ENCODE assay signal across 25 cellular contexts in genomic region chr22:17743661-17744411, GRCh38. TPM values are rescaled to one million over a fixed set of nuclear protein-coding genes. Genes with fewer than 3 reads are reported as not detected.
DNase-seq lines count a peak whose midpoint lies in the region; ATAC-seq, FAIRE-seq and TF ChIP-seq lines count a peak whose summit lies in the region.
"Had no signal": no experiment of that assay in that cellular context is flagged by ENCODE, and none has a peak within 500 bp of the region (broad histone marks: within the 10 kb centered on the region; RNA-seq: fewer than 3 reads in every experiment).

No MANE protein-coding gene starts in this region.

- ATAC-seq in HepG2 (no peak), memory B cell (ENCODE audit: low read depth) (no peak)

- TF ChIP-seq EP300 in HepG2 (IDR thresholded peaks at IDR 0.05; ENCODE audit: low read depth in 2 of 2, low read length in 2 of 2) (no peak), HepG2 (CRISPR knock-in tag; IDR thresholded peaks at IDR 0.05; ENCODE audit: borderline replicate concordance) (no peak)

- H3K36me3 ChIP-seq in liver (ENCODE audit: control insufficient read depth in 4 of 4, insufficient read depth in 3 of 4, low read depth in 1 of 4, low read length in 3 of 4) (peaks cover 0 to 5% (median 1%) of the 10 kb centered on the region in 4 donors), HepG2 (replicated peaks in 1 of 2; ENCODE audit: control insufficient read depth in 1 of 2, insufficient read depth in 2 of 2, low read length in 2 of 2) (peaks cover 4 to 7% of the 10 kb centered on the region in 2 experiments; a peak in 4 of 5 replicates)
- H3K36me3 ChIP-seq: BE2C, SJSA1 had no signal

- no peak overlapping the region for H2AFZ ChIP-seq in HepG2 (ENCODE audit: low read length)

- POLR2A ChIA-PET in HepG2 (lab: Yijun Ruan, JAX): no interaction called here

- H3K27ac Mint-ChIP-seq in memory B cell: peak overlapping the region; percentile 55
- H3K27ac Mint-ChIP-seq: activated T-cell treated with anti-CD3 and anti-CD28 coated beads, Interleukin-2, amount 50 U/mL, for 24 hours had no signal

- no TSS peak for BruUV-seq in HepG2 (replicated peaks; lab: Mats Ljungman, UMichigan)

- TF ChIP-seq RAD21 in liver (IDR thresholded peaks at IDR 0.05) (peak in 1 of 2 donors; percentile 3), HepG2 (CRISPR knock-in tag; IDR thresholded peaks at IDR 0.05) (no peak)

- in situ Hi-C loops in HepG2 (cut with HindIII; ENCODE audit: extremely low pct_ligation_motif_present, low pct_unique_long_range_greater_than_20kb): loop anchor here (5.0 kb wide), 1 partner anchor 38 kb away; no protein-coding TSS in a partner anchor

- CTCF ChIA-PET in HepG2 (lab: Yijun Ruan, JAX; ENCODE audit: low intra/inter-chr PET ratio, low total read pairs): interaction anchor here (3.1 kb wide), 1 partner anchor 42 kb away, joined by 24 read pairs; no protein-coding TSS in a partner anchor

- no peak for TF ChIP-seq POLR2A in HepG2 (IDR thresholded peaks at IDR 0.05; ENCODE audit: insufficient read depth in 1 of 2, low read depth in 2 of 2, low read length in 2 of 2)

- H3K4me2 ChIP-seq in HepG2 (ENCODE audit: low read depth, low read length): no peak overlapping the region

- H3K4me3 Mint-ChIP-seq in memory B cell: no peak overlapping the region
- H3K4me3 Mint-ChIP-seq: activated T-cell treated with anti-CD3 and anti-CD28 coated beads, Interleukin-2, amount 50 U/mL, for 24 hours; brain had no signal

- H3K27ac ChIP-seq in liver (ENCODE audit: low read depth in 1 of 2, low read length in 2 of 2): no peak overlapping the region
- no peak overlapping the region for H3K27ac ChIP-seq in HepG2 (ENCODE audit: extremely low read length, insufficient read depth, low read length)
- H3K27ac ChIP-seq: SJSA1 had no signal

- intact Hi-C loops in HepG2 (cut with micrococcal nuclease; ENCODE audit: unreplicated experiment): loop anchor here (2.0 to 5.0 kb wide), 2 partner anchors 187 to 333 kb away; partner anchors contain the start of gene PEX26

- H3K27me3 Mint-ChIP-seq in memory B cell: no peaks in the 10 kb centered on the region
- H3K27me3 Mint-ChIP-seq: activated T-cell treated with anti-CD3 and anti-CD28 coated beads, Interleukin-2, amount 50 U/mL, for 24 hours; brain had no signal

- H3K9me3 ChIP-seq in liver (ENCODE audit: control insufficient read depth in 4 of 4, low read length in 3 of 4) (no peaks in the 10 kb centered on the region), HepG2 (ENCODE audit: low read length) (no peaks in the 10 kb centered on the region)
- H3K9me3 ChIP-seq: BE2C, MG63, SJSA1 had no signal

- H3K4me3 ChIP-seq in liver (ENCODE audit: low read depth in 1 of 3, low read length in 3 of 3) (no peak overlapping the region), HepG2 (replicated peaks in 1 of 3; ENCODE audit: insufficient read depth in 1 of 3, low read depth in 2 of 3, low read length in 3 of 3) (no peak overlapping the region), choroid plexus epithelial cell (ENCODE audit: low read depth, low read length) (no peak overlapping the region)
- H3K4me3 ChIP-seq: K562, MG63, SJSA1 had no signal

- H3K79me2 ChIP-seq in HepG2 (ENCODE audit: insufficient read depth, low read length): no peaks in the 10 kb centered on the region

- no peak for FAIRE-seq in HepG2 (lab: Jason Lieb, UNC)
- FAIRE-seq: colon, RCC 7860, urothelium cell line had no signal

- peaks cover 7% of the 10 kb centered on the region for H3K36me3 Mint-ChIP-seq in memory B cell
- H3K36me3 Mint-ChIP-seq: brain had no signal

- peaks cover 8% of the 10 kb centered on the region for H3K4me1 Mint-ChIP-seq in memory B cell

- no peaks in the 10 kb centered on the region for H4K20me1 ChIP-seq in HepG2 (ENCODE audit: insufficient read depth, low read length)

- no peaks in the 10 kb centered on the region for H3K9me3 Mint-ChIP-seq in memory B cell
- H3K9me3 Mint-ChIP-seq: activated T-cell treated with anti-CD3 and anti-CD28 coated beads, Interleukin-2, amount 50 U/mL, for 24 hours; brain had no signal

- no peak for TF ChIP-seq CTCF in liver (IDR thresholded peaks at IDR 0.05; ENCODE audit: low read depth, low read length, missing input control)
- TF ChIP-seq CTCF in HepG2 (CRISPR knock-in tag; IDR thresholded peaks at IDR 0.05): no peak
- TF ChIP-seq CTCF in choroid plexus epithelial cell (conservative IDR thresholded peaks at IDR 0.05; ENCODE audit: low read depth, low read length): no peak

- peaks cover 0 to 12% (median 3%) of the 10 kb centered on the region in 4 donors for H3K4me1 ChIP-seq in liver (ENCODE audit: control insufficient read depth in 4 of 4, insufficient read depth in 4 of 4, low read length in 3 of 4)
- H3K4me1 ChIP-seq in HepG2 (ENCODE audit: insufficient read depth, low read length): no peaks in the 10 kb centered on the region
- H3K4me1 ChIP-seq: BE2C, SJSA1 had no signal

- H3K27me3 ChIP-seq in liver (ENCODE audit: control insufficient read depth in 4 of 4, insufficient read depth in 4 of 4, low read length in 3 of 4) (no peaks in the 10 kb centered on the region), HepG2 (ENCODE audit: control insufficient read depth in 1 of 2, insufficient read depth in 2 of 2, low read length in 2 of 2) (no peaks in the 10 kb centered on the region)
- H3K27me3 ChIP-seq: BE2C, MG63, SJSA1 had no signal

- H3K9ac ChIP-seq in liver (ENCODE audit: low read depth in 1 of 2, low read length in 2 of 2) (no peak overlapping the region), HepG2 (ENCODE audit: insufficient read depth, low read depth, low read length) (no peak overlapping the region)

- no peak for DNase-seq in HepG2 (ENCODE audit: low spot score)
- peak; percentile 40 for DNase-seq in choroid plexus epithelial cell (ENCODE audit: low read depth)
- no peak for DNase-seq in memory B cell (ENCODE audit: low spot score in 2 of 2)
- DNase-seq in activated CD4-positive, alpha-beta T cell treated with anti-CD3 and anti-CD28 coated beads, Interleukin-2, amount 50 U/mL, for 1 hour: no peak
- DNase-seq in NOMO-1 treated with DMSO at 0.1 percent for 48 hours (lab: John Stamatoyannopoulos, UW; ENCODE audit: unreplicated experiment): no peak
- DNase-seq in kidney glomerular epithelial cell (lab: John Stamatoyannopoulos, UW): no peak
- no peak for DNase-seq in NCI-H2196 treated with DMSO at 0.1 percent for 48 hours (lab: John Stamatoyannopoulos, UW; ENCODE audit: unreplicated experiment)
- DNase-seq: activated CD8-positive, alpha-beta memory T cell treated with anti-CD3 and anti-CD28 coated beads for 24 hours; activated T-cell treated with anti-CD3 and anti-CD28 coated beads, Interleukin-2, amount 50 U/mL, for 24 hours; BE2C; HCEC 1CT; islet precursor cell; MG63; NCI-H510A treated with DMSO at 0.1 percent for 48 hours; NK-92 treated with Interleukin-12 subunit alpha and Interleukin-12 subunit beta, amount 100 ng/mL, for 24 hours; nucleus accumbens; stimulated activated CD4-positive, alpha-beta T cell treated with anti-CD3 and anti-CD28 coated beads, Interleukin-4, amount 100 ng/mL, for 1 hour; stimulated activated naive CD4-positive, alpha-beta T cell had no signal

- WGBS in liver: 82% methylated on average over 25 of the region's 25 CpGs
- 93% methylated on average over 17 of the region's 25 CpGs for WGBS in HepG2 (ENCODE audit: low lambda C conversion rate)

TF ChIP-seq in HepG2, 621 proteins besides CTCF, POLR2A, EP300 and RAD21:
- TF ChIP-seq ZFAT (CRISPR knock-in tag; conservative IDR thresholded peaks at IDR 0.05): no peak
- TF ChIP-seq ZFYVE20 (CRISPR knock-in tag; IDR thresholded peaks at IDR 0.05; ENCODE audit: borderline replicate concordance, low read depth): no peak
- no peak for TF ChIP-seq NFRKB (IDR thresholded peaks at IDR 0.05)
- TF ChIP-seq TOPORS (CRISPR knock-in tag; IDR thresholded peaks at IDR 0.05): no peak

RNA-seq across cellular contexts. Expression of gene BID, which starts 30.4 kb away (rescaled TPM):
- total RNA-seq in liver (10 to 100 TPM; 28.7 to 44.5 TPM), HepG2 (2016; rRNA removed; fragmentation: Illumina TruSeq; extraction: Trizol) (47.6 and 51.7 TPM in 2 replicates)
- polyA plus RNA-seq in liver (10 to 100 TPM; 60.7 to 66.9 TPM), HepG2 (2011; rRNA removed) (35.3 and 44.7 TPM in 2 replicates)
- total RNA-seq in HepG2 (2016; cell fraction: cytosol; rRNA removed; fragmentation: Illumina TruSeq; extraction: Trizol; ENCODE audit: low read depth): 16.5 and 25.0 TPM in 2 replicates
- total RNA-seq in HepG2 (2016; cell fraction: insoluble cytoplasmic fraction; rRNA removed; fragmentation: Illumina TruSeq; extraction: Trizol): 48.2 and 51.2 TPM in 2 replicates
- total RNA-seq in HepG2 (2016; cell fraction: membrane; rRNA removed; fragmentation: Illumina TruSeq; extraction: Trizol): 24.9 and 33.2 TPM in 2 replicates
- 27.0 and 29.0 TPM in 2 replicates for total RNA-seq in HepG2 (2016; cell fraction: nucleus; rRNA removed; fragmentation: Illumina TruSeq; extraction: Trizol)
- polyA plus RNA-seq in HepG2 (2011; cell fraction: cytosol; rRNA removed): 51.3 and 78.1 TPM in 2 replicates
- polyA plus RNA-seq in HepG2 (2011; cell fraction: nucleus; rRNA removed): 37.6 and 38.4 TPM in 2 replicates
- polyA plus RNA-seq in HepG2 (2012): 16.2 and 31.9 TPM in 2 replicates
- 22.8 and 28.7 TPM in 2 replicates for polyA plus RNA-seq in HepG2 (2016; cell fraction: cytosol; fragmentation: Illumina TruSeq; extraction: Trizol; ENCODE audit: low read depth)
- 39.0 and 42.7 TPM in 2 replicates for polyA plus RNA-seq in HepG2 (2016; cell fraction: insoluble cytoplasmic fraction; fragmentation: Illumina TruSeq; extraction: Trizol; ENCODE audit: low read depth)
- 26.7 and 27.3 TPM in 2 replicates for polyA plus RNA-seq in HepG2 (2016; cell fraction: membrane; fragmentation: Illumina TruSeq; extraction: Trizol; ENCODE audit: low read depth)
- 47.0 TPM in 2 replicates for polyA plus RNA-seq in HepG2 (2016; cell fraction: nucleus; fragmentation: Illumina TruSeq; extraction: Trizol; ENCODE audit: insufficient read depth, low read depth)
- 35.1 and 45.0 TPM in 2 replicates for polyA minus RNA-seq in HepG2 (2011; rRNA and poly(A)+ RNA removed; ENCODE audit: low replicate concordance)
- 15.2 and 16.8 TPM in 2 replicates for polyA minus RNA-seq in HepG2 (2011; cell fraction: cytosol; rRNA and poly(A)+ RNA removed)
- 4.4 and 8.2 TPM in 2 replicates for polyA minus RNA-seq in HepG2 (2011; cell fraction: nucleus; rRNA and poly(A)+ RNA removed)
